Comparison of ENCODE assay signal across 18 cellular contexts in genomic region chr1:185837711-185838110, GRCh38.
"Had no signal": no experiment of that assay in that cellular context is flagged by ENCODE, and none has a peak within 500 bp of the region (broad histone marks: within the 10 kb centered on the region; RNA-seq: fewer than 3 reads in every experiment).

No MANE protein-coding gene starts in this region.

- H3K4me3 ChIP-seq: gastroesophageal sphincter, heart left ventricle, smooth muscle cell, testis had no signal

- H3K9ac ChIP-seq: parathyroid adenoma had no signal

- H3K27me3 ChIP-seq: gastroesophageal sphincter, heart left ventricle, testis had no signal

- ATAC-seq: gastroesophageal sphincter; heart left ventricle; left ventricle myocardium superior; naive thymus-derived CD8-positive, alpha-beta T cell; sciatic nerve had no signal

- H2AFZ ChIP-seq: parathyroid adenoma had no signal

- H3K9me3 Mint-ChIP-seq: activated naive CD8-positive, alpha-beta T cell treated with anti-CD3 and anti-CD28 coated beads for 36 hours; activated T-helper 1 cell treated with anti-CD3 and anti-CD28 coated beads, Interleukin-12 subunit alpha, Interleukin-12 subunit beta, Interleukin-2, Interleukin-4 antibody, amounts not matched to agents 30 ng/mL and 10 ng/mL and 1 ng/mL, durations not matched to agents 14 hours and 24 hours and 36 hours; immature natural killer cell; naive thymus-derived CD8-positive, alpha-beta T cell; T-helper 1 cell treated with Interleukin-12 subunit alpha and Interleukin-12 subunit beta and Interleukin-4 antibody, amounts not matched to agents 30 μg/mL and 1 μg/mL, for 36 hours; type B pancreatic cell had no signal

- H3K9me3 ChIP-seq: gastroesophageal sphincter, heart left ventricle, testis had no signal

- H3K27ac ChIP-seq: gastroesophageal sphincter, heart left ventricle, parathyroid adenoma, testis had no signal

- H3K27ac Mint-ChIP-seq: activated naive CD8-positive, alpha-beta T cell treated with anti-CD3 and anti-CD28 coated beads for 36 hours; activated T-helper 1 cell treated with anti-CD3 and anti-CD28 coated beads, Interleukin-12 subunit alpha, Interleukin-12 subunit beta, Interleukin-2, Interleukin-4 antibody, amounts not matched to agents 30 ng/mL and 10 ng/mL and 1 ng/mL, durations not matched to agents 14 hours and 24 hours and 36 hours; immature natural killer cell; naive thymus-derived CD8-positive, alpha-beta T cell; T-helper 1 cell treated with Interleukin-12 subunit alpha and Interleukin-12 subunit beta and Interleukin-4 antibody, amounts not matched to agents 30 μg/mL and 1 μg/mL, for 36 hours; type B pancreatic cell had no signal

- DNase-seq: activated CD4-positive, alpha-beta T cell treated with anti-CD3 and anti-CD28 coated beads for 1 hour; activated naive CD8-positive, alpha-beta T cell treated with anti-CD3 and anti-CD28 coated beads for 36 hours; amniotic stem cell; effector CD8-positive, alpha-beta T cell; immature natural killer cell; kidney glomerular epithelial cell; left ventricle myocardium superior; naive thymus-derived CD8-positive, alpha-beta T cell; stimulated activated CD4-positive, alpha-beta T cell treated with anti-CD3 and anti-CD28 coated beads, Interleukin-4, amount 100 ng/mL, for 1 hour; testis had no signal

- H3K4me3 Mint-ChIP-seq: activated naive CD8-positive, alpha-beta T cell treated with anti-CD3 and anti-CD28 coated beads for 36 hours; activated T-helper 1 cell treated with anti-CD3 and anti-CD28 coated beads, Interleukin-12 subunit alpha, Interleukin-12 subunit beta, Interleukin-2, Interleukin-4 antibody, amounts not matched to agents 30 ng/mL and 10 ng/mL and 1 ng/mL, durations not matched to agents 14 hours and 24 hours and 36 hours; immature natural killer cell; naive thymus-derived CD8-positive, alpha-beta T cell; T-helper 1 cell treated with Interleukin-12 subunit alpha and Interleukin-12 subunit beta and Interleukin-4 antibody, amounts not matched to agents 30 μg/mL and 1 μg/mL, for 36 hours; type B pancreatic cell had no signal

- H3K36me3 ChIP-seq: gastroesophageal sphincter, heart left ventricle had no signal

- H3K4me1 ChIP-seq: parathyroid adenoma, testis had no signal

- H3K4me1 Mint-ChIP-seq: activated naive CD8-positive, alpha-beta T cell treated with anti-CD3 and anti-CD28 coated beads for 36 hours; immature natural killer cell; naive thymus-derived CD8-positive, alpha-beta T cell had no signal

- H3K79me2 ChIP-seq: parathyroid adenoma had no signal

- H3K4me2 ChIP-seq: smooth muscle cell had no signal

- H3K27me3 Mint-ChIP-seq: type B pancreatic cell had no signal

- H3K36me3 Mint-ChIP-seq: activated naive CD8-positive, alpha-beta T cell treated with anti-CD3 and anti-CD28 coated beads for 36 hours; immature natural killer cell; naive thymus-derived CD8-positive, alpha-beta T cell; type B pancreatic cell had no signal
